Comparison of ENCODE assay signal across 1 cellular context in the genomic region with DNA sequence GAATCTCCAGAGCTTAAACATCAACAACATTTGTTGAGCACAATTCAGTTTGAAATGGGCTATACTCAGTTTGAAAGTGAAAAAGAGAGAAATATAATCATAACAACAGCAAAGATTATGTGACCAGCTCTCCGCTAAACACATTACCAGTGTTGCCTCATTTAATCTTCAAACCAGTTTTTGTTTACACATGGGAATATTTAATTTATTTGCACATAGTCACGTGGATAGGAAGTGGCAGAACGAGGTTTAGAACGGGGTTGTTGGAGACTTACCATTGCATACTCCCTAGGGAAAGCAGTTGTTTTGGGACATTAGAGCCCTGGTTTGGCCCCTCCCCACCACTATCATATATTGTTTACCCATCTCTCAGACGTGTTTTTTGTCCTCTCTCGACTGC.
TF ChIP-seq lines count a peak whose summit lies in the region.

No MANE protein-coding gene starts in this region.

TF ChIP-seq in SK-N-SH, 30 proteins besides CTCF, POLR2A, EP300 and RAD21 (continued from another document):
- TF ChIP-seq JUND (IDR thresholded peaks at IDR 0.05), result no peak
- no peak for TF ChIP-seq CHD2 (IDR thresholded peaks at IDR 0.05; ENCODE audit: low read length, partially characterized antibody)
- TF ChIP-seq RCOR1 (IDR thresholded peaks at IDR 0.05; ENCODE audit: low read length), result no peak
- no peak for TF ChIP-seq FOSL2 (IDR thresholded peaks at IDR 0.05; ENCODE audit: borderline replicate concordance, low read depth)
- TF ChIP-seq, protein P1, sequence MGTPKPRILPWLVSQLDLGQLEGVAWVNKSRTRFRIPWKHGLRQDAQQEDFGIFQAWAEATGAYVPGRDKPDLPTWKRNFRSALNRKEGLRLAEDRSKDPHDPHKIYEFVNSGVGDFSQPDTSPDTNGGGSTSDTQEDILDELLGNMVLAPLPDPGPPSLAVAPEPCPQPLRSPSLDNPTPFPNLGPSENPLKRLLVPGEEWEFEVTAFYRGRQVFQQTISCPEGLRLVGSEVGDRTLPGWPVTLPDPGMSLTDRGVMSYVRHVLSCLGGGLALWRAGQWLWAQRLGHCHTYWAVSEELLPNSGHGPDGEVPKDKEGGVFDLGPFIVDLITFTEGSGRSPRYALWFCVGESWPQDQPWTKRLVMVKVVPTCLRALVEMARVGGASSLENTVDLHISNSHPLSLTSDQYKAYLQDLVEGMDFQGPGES (IDR thresholded peaks at IDR 0.05; ENCODE audit: low read depth, low read length), result no peak
- TF ChIP-seq FOXJ3 (CRISPR knock-in tag; IDR thresholded peaks at IDR 0.05), result no peak
